ENCODE assay signal across 11 cellular contexts in the genomic region with DNA sequence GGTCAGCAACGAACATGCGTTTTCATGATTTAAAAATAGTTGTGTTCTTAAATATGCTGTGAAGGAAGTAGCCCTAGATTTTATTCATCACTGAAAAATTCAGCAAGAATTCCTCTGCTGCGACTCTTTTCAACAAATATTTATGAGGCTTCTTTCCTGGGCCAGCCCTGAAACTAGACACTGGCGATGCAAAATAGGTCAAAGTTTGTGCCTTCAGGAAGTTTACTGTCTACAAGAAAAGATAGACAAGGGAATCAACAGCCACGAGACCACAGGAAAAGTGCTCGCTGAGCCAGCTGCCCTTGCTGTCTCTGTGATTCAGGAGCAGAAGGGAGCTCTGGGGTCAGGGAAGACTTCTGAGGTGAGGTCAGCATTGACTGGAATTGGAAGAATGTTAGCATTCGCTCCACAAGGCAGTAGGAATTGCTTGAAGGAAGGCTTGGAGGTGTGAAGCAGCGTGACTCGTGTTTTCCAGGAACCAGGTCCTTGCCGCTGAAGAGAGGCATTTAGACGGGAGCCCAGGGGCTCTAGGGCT. TPM values are rescaled to one million over a fixed set of nuclear protein-coding genes. Genes with fewer than 3 reads are reported as not detected.
A peak's percentile ranks its signal among the peaks of the same experiment; 100 is the strongest.
DNase-seq lines count a peak whose midpoint lies in the region; TF ChIP-seq lines count a peak whose summit lies in the region.
"Had no signal": no experiment of that assay in that cellular context is flagged by ENCODE, and none has a peak within 500 bp of the region (broad histone marks: within the 10 kb centered on the region; RNA-seq: fewer than 3 reads in every experiment).

No MANE protein-coding gene starts in this region.

- peak overlapping the region; percentile 99 for H3K4me3 Mint-ChIP-seq in activated T-helper 2 cell treated with anti-CD3 and anti-CD28 coated beads, Interferon-gamma antibody, Interleukin-2, Interleukin-4, amounts not matched to agents 10 μg/mL and 5 μg/mL and 100 μg/mL, durations not matched to agents 14 hours and 24 hours and 36 hours (ENCODE audit: low read depth)

- CTCF ChIA-PET in AG04450 (lab: Charles Lee) = interaction anchor here (0.7 to 2.3 kb wide), 5 partner anchors 25 to 401 kb away, joined by 3 to 12 read pairs (median 3); no protein-coding TSS in a partner anchor

- peaks cover 24% of the 10 kb centered on the region for H3K4me1 Mint-ChIP-seq in activated T-helper 2 cell treated with anti-CD3 and anti-CD28 coated beads, Interferon-gamma antibody, Interleukin-2, Interleukin-4, amounts not matched to agents 10 μg/mL and 5 μg/mL and 100 μg/mL, durations not matched to agents 14 hours and 24 hours and 36 hours (ENCODE audit: low read depth)

- no peaks in the 10 kb centered on the region for H3K9me3 Mint-ChIP-seq in activated T-helper 2 cell treated with anti-CD3 and anti-CD28 coated beads, Interferon-gamma antibody, Interleukin-2, Interleukin-4, amounts not matched to agents 10 μg/mL and 5 μg/mL and 100 μg/mL, durations not matched to agents 14 hours and 24 hours and 36 hours

- DNase-seq in AG04450 (ENCODE audit: low read depth, low spot score) (peak; percentile 86), HFF-Myc (ENCODE audit: extremely low read depth, low read depth) (peak; percentile 65), iPS DF 19.7 (ENCODE audit: low read depth, low spot score) (peak; percentile 86), right atrium auricular region (ENCODE audit: low spot score) (no peak), NCI-H345 treated with DMSO at 0.1 percent for 48 hours (lab: John Stamatoyannopoulos, UW; ENCODE audit: unreplicated experiment) (no peak), KBM-7 (no peak), NCI-H2029 (lab: John Stamatoyannopoulos, UW) (no peak)
- no peak for DNase-seq in activated T-helper 2 cell treated with anti-CD3 and anti-CD28 coated beads, Interferon-gamma antibody, Interleukin-2, Interleukin-4, amounts not matched to agents 10 μg/mL and 5 μg/mL and 100 μg/mL, durations not matched to agents 14 hours and 24 hours and 36 hours (ENCODE audit: low spot score)
- DNase-seq: nucleus accumbens had no signal

- H3K27ac Mint-ChIP-seq in activated T-helper 2 cell treated with anti-CD3 and anti-CD28 coated beads, Interferon-gamma antibody, Interleukin-2, Interleukin-4, amounts not matched to agents 10 μg/mL and 5 μg/mL and 100 μg/mL, durations not matched to agents 14 hours and 24 hours and 36 hours = peak overlapping the region; percentile 7

- peaks cover 33% of the 10 kb centered on the region for H3K36me3 Mint-ChIP-seq in activated T-helper 2 cell treated with anti-CD3 and anti-CD28 coated beads, Interferon-gamma antibody, Interleukin-2, Interleukin-4, amounts not matched to agents 10 μg/mL and 5 μg/mL and 100 μg/mL, durations not matched to agents 14 hours and 24 hours and 36 hours (ENCODE audit: low read depth)

- H3K4me3 ChIP-seq in AG04450 (ENCODE audit: low read depth, low read length) (peak overlapping the region; percentile 7; the same call in 1 of the 2 replicates), HFF-Myc (replicated peaks; ENCODE audit: low read depth, low read length) (peak overlapping the region; percentile 75), right atrium auricular region (no peak overlapping the region)

- H3K27ac ChIP-seq in AG04450 (ENCODE audit: low read depth, low read length) (peak overlapping the region; percentile 97), right atrium auricular region (no peak overlapping the region)
- H3K27ac ChIP-seq: KMS-11 had no signal

- H3K36me3 ChIP-seq in right atrium auricular region = peaks cover 21% of the 10 kb centered on the region

- intact Hi-C loops in activated T-helper 2 cell treated with anti-CD3 and anti-CD28 coated beads, Interferon-gamma antibody, Interleukin-2, Interleukin-4, amounts not matched to agents 10 μg/mL and 5 μg/mL and 100 μg/mL, durations not matched to agents 14 hours and 24 hours and 36 hours (cut with micrococcal nuclease) = loop anchor here (10.0 kb wide), 1 partner anchor 160 kb away; no protein-coding TSS in a partner anchor

- in situ Hi-C loops in KBM-7 (cut with MboI; ENCODE audit: low pct_unique_long_range_greater_than_20kb, low sequenced_read_pairs) = no loop called here

- H3K27me3 Mint-ChIP-seq in activated T-helper 2 cell treated with anti-CD3 and anti-CD28 coated beads, Interferon-gamma antibody, Interleukin-2, Interleukin-4, amounts not matched to agents 10 μg/mL and 5 μg/mL and 100 μg/mL, durations not matched to agents 14 hours and 24 hours and 36 hours (ENCODE audit: low read depth) = no peaks in the 10 kb centered on the region

- TF ChIP-seq CTCF in AG04450 (IDR thresholded peaks at IDR 0.05; ENCODE audit: low read depth, low read length) (no peak), HFF-Myc (IDR thresholded peaks at IDR 0.05; ENCODE audit: low read depth, low read length, missing control alignments) (no peak), right atrium auricular region (IDR thresholded peaks at IDR 0.05) (no peak)

- H3K27me3 ChIP-seq in AG04450 (ENCODE audit: control insufficient read depth, insufficient read depth, low read length) (no peaks in the 10 kb centered on the region), right atrium auricular region (no peaks in the 10 kb centered on the region)

- H3K9me3 ChIP-seq in AG04450 (ENCODE audit: control insufficient read depth, insufficient read depth, low read length) (no peaks in the 10 kb centered on the region), right atrium auricular region (no peaks in the 10 kb centered on the region)

- H3K4me1 ChIP-seq in right atrium auricular region = peaks cover 5 to 30% of the 10 kb centered on the region in 2 donors

- POLR2A ChIA-PET in AG04450 (lab: Yijun Ruan, JAX) = interaction anchor here (0.8 to 1.2 kb wide), 3 partner anchors 9 to 51 kb away, joined by 3 to 7 read pairs (median 3); partner anchors contain the start of genes KRABD2 and NDEL1

RNA-seq across cellular contexts. Expression of gene RPL26, which starts 1.9 kb away (rescaled TPM):
- polyA plus RNA-seq in AG04450 (2011; rRNA removed) = 3,841 and 4,830 TPM in 2 replicates
- polyA minus RNA-seq in AG04450 (2011; rRNA and poly(A)+ RNA removed) = 736 and 892 TPM in 2 replicates
- 2,352 and 2,379 TPM in 2 replicates for total RNA-seq in activated T-helper 2 cell treated with anti-CD3 and anti-CD28 coated beads, Interferon-gamma antibody, Interleukin-2, Interleukin-4, amounts not matched to agents 10 μg/mL and 5 μg/mL and 100 μg/mL, durations not matched to agents 14 hours and 24 hours and 36 hours
- total RNA-seq in right atrium auricular region = 1,000 to 10,000 TPM; 1,618 to 2,343 TPM

RNA-seq across cellular contexts. Expression of gene RNF222, which starts 12.8 kb away (rescaled TPM):
- polyA plus RNA-seq in AG04450 (2011; rRNA removed) = not detected in 2 replicates
- polyA minus RNA-seq in AG04450 (2011; rRNA and poly(A)+ RNA removed) = not detected in 2 replicates
- total RNA-seq in activated T-helper 2 cell treated with anti-CD3 and anti-CD28 coated beads, Interferon-gamma antibody, Interleukin-2, Interleukin-4, amounts not matched to agents 10 μg/mL and 5 μg/mL and 100 μg/mL, durations not matched to agents 14 hours and 24 hours and 36 hours = not detected in 2 replicates
- total RNA-seq in right atrium auricular region = not detected
- total RNA-seq: temporal lobe had no signal

RNA-seq across cellular contexts. Expression of gene ODF4, which starts 45.2 kb away (rescaled TPM):
- polyA plus RNA-seq in AG04450 (2011; rRNA removed) = not detected in 2 replicates
- not detected in 2 replicates for polyA minus RNA-seq in AG04450 (2011; rRNA and poly(A)+ RNA removed)
- total RNA-seq in activated T-helper 2 cell treated with anti-CD3 and anti-CD28 coated beads, Interferon-gamma antibody, Interleukin-2, Interleukin-4, amounts not matched to agents 10 μg/mL and 5 μg/mL and 100 μg/mL, durations not matched to agents 14 hours and 24 hours and 36 hours = not detected in 2 replicates
- not detected for total RNA-seq in right atrium auricular region
- total RNA-seq: temporal lobe had no signal

RNA-seq across cellular contexts. Expression of gene NDEL1, which starts 50.8 kb away (rescaled TPM):
- 65.6 and 74.7 TPM in 2 replicates for polyA plus RNA-seq in AG04450 (2011; rRNA removed)
- 50.1 and 52.8 TPM in 2 replicates for polyA minus RNA-seq in AG04450 (2011; rRNA and poly(A)+ RNA removed)
- total RNA-seq in activated T-helper 2 cell treated with anti-CD3 and anti-CD28 coated beads, Interferon-gamma antibody, Interleukin-2, Interleukin-4, amounts not matched to agents 10 μg/mL and 5 μg/mL and 100 μg/mL, durations not matched to agents 14 hours and 24 hours and 36 hours = 66.6 and 66.9 TPM in 2 replicates
- total RNA-seq in right atrium auricular region = 10 to 100 TPM; 34.9 to 38.7 TPM

Comparison
In these comparisons a context has a peak if more than half of its experiments do, and no peak if none do; other contexts are left out.
1. DNase-seq: peak in AG04450 (single experiment), HFF-Myc (single experiment) and iPS DF 19.7 (single experiment); none in activated T-helper 2 cell treated with anti-CD3 and anti-CD28 coated beads, Interferon-gamma antibody, Interleukin-2, Interleukin-4, amounts not matched to agents 10 μg/mL and 5 μg/mL and 100 μg/mL, durations not matched to agents 14 hours and 24 hours and 36 hours (single experiment), right atrium auricular region (single experiment), NCI-H345 treated with DMSO at 0.1 percent for 48 hours (single experiment), KBM-7 (single experiment) and NCI-H2029 (single experiment).
2. H3K4me3 ChIP-seq: peak in AG04450 (single experiment) and HFF-Myc (single experiment); none in right atrium auricular region (0 of 2).